24 cellular contexts compared by ENCODE assay signal in genomic region chr9:123735376-123735775, GRCh38.
"Had no signal": no experiment of that assay in that cellular context is flagged by ENCODE, and none has a peak within 500 bp of the region (broad histone marks: within the 10 kb centered on the region; RNA-seq: fewer than 3 reads in every experiment).

No MANE protein-coding gene starts in this region.

- H3K4me1 ChIP-seq: right atrium auricular region, vagina had no signal

- H3K9me3 Mint-ChIP-seq: immature natural killer cell; natural killer cell treated with Interleukin-12 subunit alpha and Interleukin-12 subunit beta and Interleukin-15 and Interleukin-18, amount 100 ng/mL, for 72 hours had no signal

- H3K4me1 Mint-ChIP-seq: immature natural killer cell had no signal

- H3K27ac Mint-ChIP-seq: immature natural killer cell; naive thymus-derived CD4-positive, alpha-beta T cell; natural killer cell treated with Interleukin-12 subunit alpha and Interleukin-12 subunit beta and Interleukin-15 and Interleukin-18, amount 100 ng/mL, for 72 hours; progenitor cell of endocrine pancreas; stimulated activated naive B cell treated with anti-CD40 and anti-IgM and Interleukin-4, amounts not matched to agents 10 μg/mL and 1 μg/mL and 100 μg/mL, for 72 hours had no signal

- ATAC-seq: left colon; left lung; mucosa of descending colon; naive thymus-derived CD4-positive, alpha-beta T cell; natural killer cell treated with Interleukin-12 subunit alpha and Interleukin-12 subunit beta and Interleukin-15 and Interleukin-18, amount 100 ng/mL, for 72 hours; right lobe of liver; stimulated activated naive B cell treated with anti-CD40 and anti-IgM and Interleukin-4, amounts not matched to agents 10 μg/mL and 1 μg/mL and 100 μg/mL, for 72 hours; stimulated activated naive CD8-positive, alpha-beta T cell treated with anti-CD3 and anti-CD28 coated beads, Interleukin-15, Interleukin-2, amounts not matched to agents 100 U/mL and 50 U/mL, for 24 hours had no signal

- H3K4me3 Mint-ChIP-seq: immature natural killer cell; naive thymus-derived CD4-positive, alpha-beta T cell; natural killer cell treated with Interleukin-12 subunit alpha and Interleukin-12 subunit beta and Interleukin-15 and Interleukin-18, amount 100 ng/mL, for 72 hours; stimulated activated naive B cell treated with anti-CD40 and anti-IgM and Interleukin-4, amounts not matched to agents 10 μg/mL and 1 μg/mL and 100 μg/mL, for 72 hours had no signal

- H3K27me3 ChIP-seq: left lung, ovary, right atrium auricular region, right lobe of liver, tibial nerve, upper lobe of left lung, vagina had no signal

- H3K27ac ChIP-seq: left lung, ovary, right atrium auricular region, right lobe of liver, tibial nerve, upper lobe of left lung, vagina had no signal

- H3K4me2 ChIP-seq: smooth muscle cell had no signal

- DNase-seq: hypothalamus; immature natural killer cell; kidney; left colon; left lung; mesendoderm; midbrain; mucosa of descending colon; naive thymus-derived CD4-positive, alpha-beta T cell; ovary; right lobe of liver; stimulated activated CD4-positive, alpha-beta T cell treated with anti-CD3 and anti-CD28 coated beads, Interleukin-1b, Interleukin-23, amount 100 ng/mL, for 48 hours; stimulated activated CD4-positive, alpha-beta T cell treated with anti-CD3 and anti-CD28 coated beads, Interleukin-2, amount 100 ng/mL, for 48 hours; stimulated activated naive B cell treated with anti-CD40 and anti-IgM and Interleukin-4, amounts not matched to agents 10 μg/mL and 1 μg/mL and 100 μg/mL, for 72 hours; stimulated activated naive CD8-positive, alpha-beta T cell treated with anti-CD3 and anti-CD28 coated beads, Interleukin-15, Interleukin-2, amounts not matched to agents 100 U/mL and 50 U/mL, for 24 hours; substantia nigra; upper lobe of left lung had no signal

- H3K36me3 Mint-ChIP-seq: natural killer cell treated with Interleukin-12 subunit alpha and Interleukin-12 subunit beta and Interleukin-15 and Interleukin-18, amount 100 ng/mL, for 72 hours had no signal

- H3K36me3 ChIP-seq: left lung, ovary, right atrium auricular region, right lobe of liver, tibial nerve, upper lobe of left lung, vagina had no signal

- H3K4me3 ChIP-seq: left lung, lung, mucosa of descending colon, ovary, right atrium auricular region, right lobe of liver, smooth muscle cell, tibial nerve, upper lobe of left lung, vagina had no signal

- H3K9me3 ChIP-seq: left lung, mucosa of descending colon, ovary, right atrium auricular region, right lobe of liver, tibial nerve, upper lobe of left lung, vagina had no signal

- H3K27me3 Mint-ChIP-seq: naive thymus-derived CD4-positive, alpha-beta T cell; natural killer cell treated with Interleukin-12 subunit alpha and Interleukin-12 subunit beta and Interleukin-15 and Interleukin-18, amount 100 ng/mL, for 72 hours; progenitor cell of endocrine pancreas; stimulated activated naive B cell treated with anti-CD40 and anti-IgM and Interleukin-4, amounts not matched to agents 10 μg/mL and 1 μg/mL and 100 μg/mL, for 72 hours had no signal
